8 cellular contexts compared by ENCODE assay signal in the genomic region with DNA sequence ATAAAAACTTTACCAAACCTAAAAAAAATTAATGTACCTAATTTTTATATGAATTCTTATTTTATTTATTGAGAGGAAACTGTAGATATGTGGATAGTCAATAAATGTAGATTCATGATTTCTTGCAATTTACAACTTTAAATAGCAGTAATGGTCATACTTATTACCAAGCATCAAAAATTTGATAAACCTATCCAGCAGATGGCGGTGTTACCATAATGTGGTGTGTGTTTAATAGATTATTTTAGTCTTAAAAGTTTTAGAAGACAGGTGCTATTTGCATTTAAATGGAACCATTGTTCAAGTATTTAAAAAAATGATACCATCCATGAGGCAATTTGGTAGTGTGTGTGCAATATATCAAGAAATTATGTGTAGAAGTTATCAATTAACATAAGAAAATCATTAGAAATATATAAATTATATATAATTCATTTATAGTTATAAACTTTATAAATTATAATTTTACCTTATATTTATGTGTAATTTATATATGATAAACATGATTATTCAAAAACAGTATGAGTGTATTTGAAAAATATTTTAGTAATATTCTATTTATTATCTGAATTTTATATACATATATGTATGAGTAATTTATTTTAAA.
DNase-seq lines count a peak whose midpoint lies in the region; ATAC-seq, FAIRE-seq and TF ChIP-seq lines count a peak whose summit lies in the region.

No MANE protein-coding gene starts in this region.

- H3K4me3 ChIP-seq in PC-9, result no peak overlapping the region
- H3K4me3 ChIP-seq in fibroblast of pulmonary artery (replicated peaks; ENCODE audit: low read depth, low read length), result no peak overlapping the region

- no peaks in the 10 kb centered on the region for H4K20me1 ChIP-seq in PC-9 (ENCODE audit: insufficient read depth)

- no peaks in the 10 kb centered on the region for H3K79me2 ChIP-seq in PC-9 (ENCODE audit: low read depth)

- no peak overlapping the region for H2AFZ ChIP-seq in PC-9

- intact Hi-C loops in PC-9 (cut with micrococcal nuclease; ENCODE audit: unreplicated experiment), result loop anchor here (2.0 to 5.0 kb wide), 2 partner anchors 676 to 1020 kb away; no protein-coding TSS in a partner anchor

- no TSS peak for BruUV-seq in PC-9 (replicated peaks; lab: Mats Ljungman, UMichigan)

- H3K4me1 ChIP-seq in PC-9 (replicated peaks; ENCODE audit: insufficient read depth), result no peaks in the 10 kb centered on the region

- ATAC-seq in effector memory CD8-positive, alpha-beta T cell (replicated peaks), result no peak

- H3F3A ChIP-seq in PC-9 (ENCODE audit: insufficient read depth, low read depth), result no peaks in the 10 kb centered on the region

- DNase-seq in COLO829 (ENCODE audit: low spot score) (peak; percentile 29), HS-27A (ENCODE audit: low read depth) (peak; percentile 8), PC-9 (peak in 1 of 2 experiments; percentile 11), fibroblast of pulmonary artery (ENCODE audit: low read depth) (peak; percentile 58), urothelium cell line (ENCODE audit: low spot score) (peak; percentile 3), activated gamma-delta T cell (lab: John Stamatoyannopoulos, UW) (no peak)
- no peak for DNase-seq in effector memory CD8-positive, alpha-beta T cell
- no peak for DNase-seq in stimulated activated naive CD4-positive, alpha-beta T cell (lab: John Stamatoyannopoulos, UW)

- FAIRE-seq in urothelium cell line (lab: Jason Lieb, UNC), result no peak

- no peak overlapping the region for H3K4me2 ChIP-seq in PC-9

- H3K9me3 ChIP-seq in PC-9 (ENCODE audit: insufficient read depth, low read depth), result no peaks in the 10 kb centered on the region

- TF ChIP-seq CTCF in PC-9 (conservative IDR thresholded peaks at IDR 0.05) (peak; percentile 82), fibroblast of pulmonary artery (IDR thresholded peaks at IDR 0.05; ENCODE audit: low read length, missing control alignments) (peak; percentile 39)

- H3K27me3 Mint-ChIP-seq in effector memory CD8-positive, alpha-beta T cell, result no peaks in the 10 kb centered on the region

- 0 out of 2 replicates have a peak, but pooled peaks cover 2% of the 10 kb centered on the region for H3K36me3 ChIP-seq in PC-9 (ENCODE audit: low read depth)

- no peaks in the 10 kb centered on the region for H3K9me2 ChIP-seq in PC-9 (ENCODE audit: insufficient read depth)

- peaks cover 5% of the 10 kb centered on the region in 2 donors for H3K9me3 Mint-ChIP-seq in effector memory CD8-positive, alpha-beta T cell

- no peaks in the 10 kb centered on the region for H3K27me3 ChIP-seq in PC-9 (ENCODE audit: insufficient read depth, low read depth)

- POLR2A ChIA-PET in PC-9 (lab: Charles Lee; ENCODE audit: unreplicated experiment), result interaction anchor here (0.6 kb wide), 1 partner anchor 164 kb away, joined by 3 read pairs; no protein-coding TSS in a partner anchor

- H3K4me3 Mint-ChIP-seq in effector memory CD8-positive, alpha-beta T cell, result no peak overlapping the region

- H3K27ac Mint-ChIP-seq in effector memory CD8-positive, alpha-beta T cell, result no peak overlapping the region

- no peaks in the 10 kb centered on the region for H3K36me3 Mint-ChIP-seq in effector memory CD8-positive, alpha-beta T cell (ENCODE audit: insufficient read depth)

- no peak overlapping the region for H3K27ac ChIP-seq in PC-9

- no peaks in the 10 kb centered on the region for H3K4me1 Mint-ChIP-seq in effector memory CD8-positive, alpha-beta T cell (ENCODE audit: low read depth in 2 of 2)

- CTCF ChIA-PET in PC-9 (lab: Charles Lee), result no interaction called here

Comparison
In these comparisons a context has a peak if more than half of its experiments do, and no peak if none do; other contexts are left out.
1. DNase-seq: peak in COLO829 (single experiment), HS-27A (single experiment), fibroblast of pulmonary artery (single experiment) and urothelium cell line (single experiment); none in effector memory CD8-positive, alpha-beta T cell (0 of 3), activated gamma-delta T cell (single experiment) and stimulated activated naive CD4-positive, alpha-beta T cell (0 of 6).